Comparison of ENCODE assay signal across 15 cellular contexts in the genomic region with DNA sequence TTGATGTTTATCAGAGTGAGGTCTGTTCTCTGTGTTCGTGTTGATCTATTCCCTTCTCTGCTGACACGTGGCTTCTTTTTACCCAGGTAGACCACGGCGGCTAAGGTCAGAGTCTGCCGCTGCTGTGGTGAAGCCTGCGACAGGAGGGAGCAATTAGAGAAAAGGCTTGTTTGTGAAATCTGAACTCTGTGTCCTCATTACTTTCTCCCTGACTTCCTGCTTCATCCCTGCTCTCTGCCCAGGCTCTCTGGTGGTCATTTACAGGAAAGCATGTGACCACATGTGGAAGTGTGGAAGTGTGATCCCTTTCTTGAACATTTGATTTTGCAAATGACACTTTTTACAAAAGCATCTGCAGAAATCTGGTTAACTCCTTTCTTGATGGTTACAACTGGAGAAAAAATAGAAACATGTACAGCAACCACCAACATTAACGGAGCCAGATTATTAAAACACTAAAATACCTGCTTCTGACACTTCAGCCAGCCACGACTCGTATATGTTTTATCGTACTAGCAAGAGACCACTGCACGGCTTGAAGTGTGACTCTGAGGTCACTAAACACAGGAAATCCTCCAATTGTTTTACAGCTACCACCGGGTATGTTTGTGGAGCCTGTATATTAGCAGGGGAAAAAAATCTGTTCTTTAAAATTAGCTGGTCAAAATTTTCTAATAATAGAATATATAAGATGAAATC.
A peak's percentile ranks its signal among the peaks of the same experiment; 100 is the strongest.
DNase-seq lines count a peak whose midpoint lies in the region; ATAC-seq, FAIRE-seq and TF ChIP-seq lines count a peak whose summit lies in the region.
"Had no signal": no experiment of that assay in that cellular context is flagged by ENCODE, and none has a peak within 500 bp of the region (broad histone marks: within the 10 kb centered on the region; RNA-seq: fewer than 3 reads in every experiment).

No MANE protein-coding gene starts in this region.

- no peaks in the 10 kb centered on the region for H3K9me3 ChIP-seq in H1 (ENCODE audit: insufficient read depth in 2 of 2, low read depth in 1 of 2, low read length in 1 of 2)
- H3K9me3 ChIP-seq: ascending aorta, upper lobe of left lung had no signal

- H3K4ac ChIP-seq in H1 (replicated peaks; ENCODE audit: insufficient read length, low read depth, low read length): no peak overlapping the region

- H2AFZ ChIP-seq in H1 (ENCODE audit: low read length): peak overlapping the region; percentile 42; the same call in 1 of the 2 replicates
- H2AFZ ChIP-seq: PC-9 had no signal

- no peaks in the 10 kb centered on the region for H3K27me3 ChIP-seq in H1 (replicated peaks in 1 of 4; ENCODE audit: control insufficient read depth in 3 of 4, extremely low read depth in 1 of 4, insufficient read depth in 3 of 4, low read length in 3 of 4)
- H3K27me3 ChIP-seq: ascending aorta, upper lobe of left lung had no signal

- peaks cover 0 to 7% (median 4%) of the 10 kb centered on the region in 4 experiments; a peak in 2 of 7 replicates for H3K4me1 ChIP-seq in H1 (replicated peaks in 1 of 4; ENCODE audit: control insufficient read depth in 3 of 4, insufficient read depth in 4 of 4, low read length in 3 of 4)
- H3K4me1 ChIP-seq: ascending aorta, upper lobe of left lung had no signal

- no peak overlapping the region for H4K91ac ChIP-seq in H1 (replicated peaks; ENCODE audit: insufficient read length, low read length)

- POLR2A ChIA-PET in H1 (lab: Charles Lee; ENCODE audit: partially characterized antibody): no interaction called here

- DNase-seq in COLO829 (ENCODE audit: low spot score) (peak; percentile 8), NCI-H146 treated with DMSO at 0.1 percent for 48 hours (lab: John Stamatoyannopoulos, UW; ENCODE audit: unreplicated experiment) (peak; percentile 80), H1 (ENCODE audit: low read depth in 1 of 2, low spot score in 2 of 2) (no peak), mucosa of gallbladder (ENCODE audit: low spot score) (peak; percentile 34), cerebellar cortex (ENCODE audit: low spot score) (no peak), H54 (ENCODE audit: insufficient read length, low spot score) (no peak)
- DNase-seq in stimulated activated CD4-positive, alpha-beta T cell treated with anti-CD3 and anti-CD28 coated beads, Interleukin-2, amount 100 ng/mL, for 48 hours: no peak
- DNase-seq: activated CD4-positive, CD25-positive, alpha-beta regulatory T cell; activated gamma-delta T cell treated with Interleukin-2 at 50 U/mL for 16 hours; MV-4-11; NCI-H345; PC-9 had no signal

- no peak overlapping the region for H3K4me3 ChIP-seq in H1 (ENCODE audit: extremely low read depth in 1 of 4, insufficient read depth in 2 of 4, low read depth in 3 of 4, low read length in 4 of 4)
- H3K4me3 ChIP-seq: ascending aorta, PC-9, upper lobe of left lung had no signal

- CTCF ChIA-PET in H1 (lab: Charles Lee; ENCODE audit: partially characterized antibody): interaction anchor here (0.7 to 0.9 kb wide), 3 partner anchors 10 to 31 kb away, joined by 3 to 4 read pairs (median 3); no protein-coding TSS in a partner anchor

- FAIRE-seq in H1 (lab: Jason Lieb, UNC) (no peak), H54 (lab: Jason Lieb, UNC) (no peak)

- TF ChIP-seq RAD21 in H1 (IDR thresholded peaks at IDR 0.05 in 1 of 2, conservative IDR thresholded peaks at IDR 0.05 in 1 of 2; ENCODE audit: low read depth in 2 of 2, low read length in 2 of 2): no peak

- H3K36me3 ChIP-seq in H1 (ENCODE audit: control insufficient read depth in 2 of 4, insufficient read depth in 4 of 4, low read length in 3 of 4): no peaks in the 10 kb centered on the region
- H3K36me3 ChIP-seq: ascending aorta, upper lobe of left lung had no signal

- no peak overlapping the region for H3K27ac ChIP-seq in H1 (ENCODE audit: low read depth, low read length)
- H3K27ac ChIP-seq: ascending aorta, PC-9 had no signal

- no peak overlapping the region for H2BK20ac ChIP-seq in H1 (ENCODE audit: low read length)

- H3K79me2 ChIP-seq in H1 (ENCODE audit: control insufficient read depth in 1 of 2, insufficient read depth in 2 of 2, low read length in 2 of 2): no peaks in the 10 kb centered on the region

- H3K4me2 ChIP-seq in H1 (ENCODE audit: insufficient read depth in 1 of 2, low read depth in 2 of 2, low read length in 2 of 2): no peak overlapping the region
- H3K4me2 ChIP-seq: PC-9 had no signal

- no peak overlapping the region for H2BK120ac ChIP-seq in H1 (replicated peaks; ENCODE audit: low read depth, low read length)

- no peak for TF ChIP-seq CTCF in H1 (IDR thresholded peaks at IDR 0.05; ENCODE audit: control extremely low read depth in 1 of 3, insufficient read depth in 1 of 3, low read depth in 1 of 3, low read length in 3 of 3)

- no peaks in the 10 kb centered on the region for H3K79me1 ChIP-seq in H1 (ENCODE audit: low read depth, low read length)

- no peak for ATAC-seq in HG02970 (IDR thresholded peaks at IDR 0.05; ENCODE audit: low FRiP score, unreplicated experiment)

- TF ChIP-seq POLR2A in H1 (IDR thresholded peaks at IDR 0.05; ENCODE audit: control extremely low read depth in 1 of 2, low read depth in 2 of 2, low read length in 2 of 2) (no peak), H54 (IDR thresholded peaks at IDR 0.05; ENCODE audit: low read depth, low read length) (no peak)

- no peak overlapping the region for H2BK5ac ChIP-seq in H1 (ENCODE audit: low read depth, low read length)

- H4K5ac ChIP-seq in H1 (ENCODE audit: insufficient read length, low read depth, low read length): no peak overlapping the region

- no peak overlapping the region for H2BK12ac ChIP-seq in H1 (ENCODE audit: low read depth, low read length)

- no peak overlapping the region for H2AK5ac ChIP-seq in H1 (ENCODE audit: low read depth, low read length)

- H3K14ac ChIP-seq in H1 (ENCODE audit: insufficient read length): no peak overlapping the region

- H3K23me2 ChIP-seq in H1 (ENCODE audit: low read depth, low read length): no peaks in the 10 kb centered on the region

- H4K8ac ChIP-seq in H1 (ENCODE audit: extremely low read depth, insufficient read depth, low read length): no peak overlapping the region

- no peak overlapping the region for H3K23ac ChIP-seq in H1 (ENCODE audit: insufficient read length)

- 85% methylated on average over 12 of the region's 12 CpGs; no CpG with 5 or more reads in 1 of the 2 experiments for WGBS in H1 (ENCODE audit: extremely low coverage in 1 of 2, insufficient coverage in 1 of 2, insufficient read length in 1 of 2, insufficient replicate concordance in 2 of 2, low coverage in 1 of 2, low lambda C conversion rate in 2 of 2, missing lambda C conversion rate in 1 of 2), 2 experiments

- TF ChIP-seq EP300 in H1 (IDR thresholded peaks at IDR 0.05; ENCODE audit: borderline replicate concordance in 1 of 2, low read depth in 2 of 2, low read length in 2 of 2): no peak

- no peak overlapping the region for H3K56ac ChIP-seq in H1 (replicated peaks; ENCODE audit: insufficient read length, low read depth, low read length)

- H3K9ac ChIP-seq in H1 (replicated peaks in 1 of 4; ENCODE audit: extremely low read depth in 1 of 4, low read depth in 3 of 4, low read length in 3 of 4): no peak overlapping the region

- H3K18ac ChIP-seq in H1 (ENCODE audit: extremely low read depth, low read length): no peak overlapping the region

- no peak overlapping the region for H2BK15ac ChIP-seq in H1 (ENCODE audit: low read length)

- H4K20me1 ChIP-seq in H1 (replicated peaks in 1 of 2; ENCODE audit: control insufficient read depth in 1 of 2, insufficient read depth in 2 of 2, low read length in 2 of 2): no peaks in the 10 kb centered on the region

TF ChIP-seq in H1, 55 proteins besides CTCF, POLR2A, EP300 and RAD21:
- TF ChIP-seq, protein P1, sequence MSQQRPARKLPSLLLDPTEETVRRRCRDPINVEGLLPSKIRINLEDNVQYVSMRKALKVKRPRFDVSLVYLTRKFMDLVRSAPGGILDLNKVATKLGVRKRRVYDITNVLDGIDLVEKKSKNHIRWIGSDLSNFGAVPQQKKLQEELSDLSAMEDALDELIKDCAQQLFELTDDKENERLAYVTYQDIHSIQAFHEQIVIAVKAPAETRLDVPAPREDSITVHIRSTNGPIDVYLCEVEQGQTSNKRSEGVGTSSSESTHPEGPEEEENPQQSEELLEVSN (IDR thresholded peaks at IDR 0.05): no peak
- TF ChIP-seq KDM4A (IDR thresholded peaks at IDR 0.05; ENCODE audit: low read depth, low read length, severe bottlenecking) (no peak), EGR1 (IDR thresholded peaks at IDR 0.05; ENCODE audit: borderline replicate concordance, low read depth, low read length) (no peak), HDAC6 (IDR thresholded peaks at IDR 0.05; ENCODE audit: low read depth, low read length) (no peak), KDM1A (IDR thresholded peaks at IDR 0.05; ENCODE audit: borderline replicate concordance, low read length) (no peak), NANOG (IDR thresholded peaks at IDR 0.05; ENCODE audit: insufficient read depth, low read depth, low read length, poor library complexity, severe bottlenecking) (no peak), JUND (IDR thresholded peaks at IDR 0.05; ENCODE audit: low read length) (no peak), RFX5 (IDR thresholded peaks at IDR 0.05; ENCODE audit: borderline replicate concordance, low read depth, low read length) (no peak)

Comparison
In these comparisons a context has a peak if more than half of its experiments do, and no peak if none do; other contexts are left out.
1. DNase-seq: peak in COLO829 (single experiment), NCI-H146 treated with DMSO at 0.1 percent for 48 hours (single experiment) and mucosa of gallbladder (single experiment); none in H1 (0 of 2), cerebellar cortex (single experiment), stimulated activated CD4-positive, alpha-beta T cell treated with anti-CD3 and anti-CD28 coated beads, Interleukin-2, amount 100 ng/mL, for 48 hours (0 of 2) and H54 (single experiment).